Comparison of ENCODE assay signal across 2 cellular contexts in genomic region chr5:122653087-122654017, GRCh38.
TF ChIP-seq lines count a peak whose summit lies in the region.

No MANE protein-coding gene starts in this region.

TF ChIP-seq in SK-N-SH treated with all-trans-retinoic acid at 6 μM for 48 hours, 23 proteins besides CTCF, POLR2A, EP300 and RAD21 (continued from another document):
- TF ChIP-seq TSHZ2 (CRISPR knock-in tag; IDR thresholded peaks at IDR 0.05) (peak; percentile 55; the same call in 1 of the 2 replicates), ISL1 (CRISPR knock-in tag; IDR thresholded peaks at IDR 0.05) (peak; percentile 41; the same call in 1 of the 2 replicates), ZNF8 (CRISPR knock-in tag; IDR thresholded peaks at IDR 0.05) (peak; percentile 54; the same call in 1 of the 2 replicates), ZNF70 (CRISPR knock-in tag; IDR thresholded peaks at IDR 0.05) (no peak), TCF4 (CRISPR knock-in tag; IDR thresholded peaks at IDR 0.05; ENCODE audit: borderline replicate concordance) (peak; percentile 47; the same call in 1 of the 2 replicates)

TF ChIP-seq in SK-N-SH, 30 proteins besides CTCF, POLR2A, EP300 and RAD21 (continued from another document):
- TF ChIP-seq USF2 (IDR thresholded peaks at IDR 0.05; ENCODE audit: borderline replicate concordance, low read depth, low read length) (no peak), USF1 (IDR thresholded peaks at IDR 0.05; ENCODE audit: borderline replicate concordance, low read depth) (no peak)
